Comparison of ENCODE assay signal across 13 cellular contexts in genomic region chr1:220368352-220369265, GRCh38.
DNase-seq lines count a peak whose midpoint lies in the region; ATAC-seq and TF ChIP-seq lines count a peak whose summit lies in the region.
"Had no signal": no experiment of that assay in that cellular context is flagged by ENCODE, and none has a peak within 500 bp of the region (broad histone marks: within the 10 kb centered on the region; RNA-seq: fewer than 3 reads in every experiment).

No MANE protein-coding gene starts in this region.

- DNase-seq in EL (peak; percentile 36), brain microvascular endothelial cell (peak; percentile 18), kidney epithelial cell (ENCODE audit: low read depth) (peak; percentile 10), cerebellar cortex (ENCODE audit: low spot score) (no peak), putamen (ENCODE audit: low spot score) (no peak), GM20000 (ENCODE audit: low spot score) (no peak)
- no peak for DNase-seq in activated naive CD4-positive, alpha-beta T cell treated with anti-CD3 and anti-CD28 coated beads for 36 hours
- DNase-seq: activated T-cell treated with anti-CD3 and anti-CD28 coated beads, Interleukin-2, amount 50 U/mL, for 1 hour; erythroblast; NCI-H1694 had no signal

- TF ChIP-seq CTCF in brain microvascular endothelial cell (IDR thresholded peaks at IDR 0.05; ENCODE audit: low read depth, low read length, missing control alignments) (no peak), kidney epithelial cell (IDR thresholded peaks at IDR 0.05; ENCODE audit: insufficient read depth, low read length, poor library complexity, severe bottlenecking) (no peak), GM20000 (IDR thresholded peaks at IDR 0.05; ENCODE audit: extremely low read depth, missing control alignments) (no peak)

- H3K9me3 Mint-ChIP-seq in activated naive CD4-positive, alpha-beta T cell treated with anti-CD3 and anti-CD28 coated beads for 36 hours, result no peaks in the 10 kb centered on the region

- no peak overlapping the region for H3K27ac Mint-ChIP-seq in activated naive CD4-positive, alpha-beta T cell treated with anti-CD3 and anti-CD28 coated beads for 36 hours
- H3K27ac Mint-ChIP-seq: B cell had no signal

- ATAC-seq in HG03025 (IDR thresholded peaks at IDR 0.05; ENCODE audit: low FRiP score, unreplicated experiment), result peak; percentile 51

- H3K36me3 Mint-ChIP-seq in activated naive CD4-positive, alpha-beta T cell treated with anti-CD3 and anti-CD28 coated beads for 36 hours (ENCODE audit: low read depth), result no peaks in the 10 kb centered on the region

- H3K4me3 ChIP-seq in brain microvascular endothelial cell (ENCODE audit: low read depth, low read length) (no peak overlapping the region), kidney epithelial cell (ENCODE audit: low read depth, low read length) (no peak overlapping the region)
- H3K4me3 ChIP-seq: thoracic aorta had no signal

- intact Hi-C loops in activated naive CD4-positive, alpha-beta T cell treated with anti-CD3 and anti-CD28 coated beads for 36 hours (cut with micrococcal nuclease), result no loop called here

- no peak overlapping the region for H3K4me3 Mint-ChIP-seq in activated naive CD4-positive, alpha-beta T cell treated with anti-CD3 and anti-CD28 coated beads for 36 hours
- H3K4me3 Mint-ChIP-seq: B cell had no signal

- H3K27me3 ChIP-seq in brain microvascular endothelial cell (replicated peaks) (no peaks in the 10 kb centered on the region), kidney epithelial cell (ENCODE audit: control insufficient read depth, insufficient read depth, low read length) (no peaks in the 10 kb centered on the region)

- no peak overlapping the region for H3K27ac ChIP-seq in brain microvascular endothelial cell
- H3K27ac ChIP-seq: thoracic aorta had no signal

- no peaks in the 10 kb centered on the region for H3K36me3 ChIP-seq in brain microvascular endothelial cell (replicated peaks)
- no peaks in the 10 kb centered on the region for H3K36me3 ChIP-seq in kidney epithelial cell (ENCODE audit: control insufficient read depth, insufficient read depth, low read length)
- H3K36me3 ChIP-seq: thoracic aorta had no signal

- in situ Hi-C loops in brain microvascular endothelial cell (cut with HindIII; ENCODE audit: low pct_ligation_motif_present, low sequenced_read_pairs), result no loop called here

- CTCF ChIA-PET in activated naive CD4-positive, alpha-beta T cell treated with anti-CD3 and anti-CD28 coated beads for 36 hours (lab: Charles Lee), result no interaction called here

- peaks cover 32% of the 10 kb centered on the region for H3K27me3 Mint-ChIP-seq in activated naive CD4-positive, alpha-beta T cell treated with anti-CD3 and anti-CD28 coated beads for 36 hours (ENCODE audit: low read depth)

- H3K4me1 Mint-ChIP-seq in activated naive CD4-positive, alpha-beta T cell treated with anti-CD3 and anti-CD28 coated beads for 36 hours (ENCODE audit: low read depth), result no peaks in the 10 kb centered on the region
- H3K4me1 Mint-ChIP-seq: B cell had no signal

Comparison
In these comparisons a context has a peak if more than half of its experiments do, and no peak if none do; other contexts are left out.
1. DNase-seq: peak in EL (single experiment), brain microvascular endothelial cell (single experiment) and kidney epithelial cell (single experiment); none in activated naive CD4-positive, alpha-beta T cell treated with anti-CD3 and anti-CD28 coated beads for 36 hours (single experiment), cerebellar cortex (single experiment), putamen (single experiment) and GM20000 (single experiment).